Comparison of ENCODE assay signal across 9 cellular contexts in genomic region chr1:205811660-205812059, GRCh38. TPM values are rescaled to one million over a fixed set of nuclear protein-coding genes. Genes with fewer than 3 reads are reported as not detected.
DNase-seq lines count a peak whose midpoint lies in the region; ATAC-seq and TF ChIP-seq lines count a peak whose summit lies in the region.
"Had no signal": no experiment of that assay in that cellular context is flagged by ENCODE, and none has a peak within 500 bp of the region (broad histone marks: within the 10 kb centered on the region; RNA-seq: fewer than 3 reads in every experiment).

No MANE protein-coding gene starts in this region.

- TF ChIP-seq RAD21 in HCT116 (IDR thresholded peaks at IDR 0.05; ENCODE audit: low read depth) = no peak

- H3K27me3 ChIP-seq in HCT116 (ENCODE audit: insufficient read depth, low read length) = no peaks in the 10 kb centered on the region

- peaks cover 19% of the 10 kb centered on the region for H3K27me3 Mint-ChIP-seq in glutamatergic neuron (ENCODE audit: unreplicated experiment)

- peak overlapping the region; percentile 31 for H3K4me3 Mint-ChIP-seq in glutamatergic neuron (ENCODE audit: unreplicated experiment)

- H2AFZ ChIP-seq in HCT116 (ENCODE audit: low read depth, low read length, poor library complexity, severe bottlenecking) = no peak overlapping the region

- H3K9ac ChIP-seq in HCT116 (ENCODE audit: low read length) = peak overlapping the region; percentile 84; the same call in 1 of the 2 replicates

- H3K4me3 ChIP-seq in HCT116 (replicated peaks in 1 of 2; ENCODE audit: low read depth in 1 of 2, low read length in 2 of 2) (peak overlapping the region; percentile 64 to 72), WI38 (ENCODE audit: low read depth, low read length) (peak overlapping the region; percentile 88)

- H3K27ac ChIP-seq in HCT116 (ENCODE audit: low read depth, low read length) = no peak overlapping the region

- no peak for TF ChIP-seq CTCF in HCT116 (IDR thresholded peaks at IDR 0.05 in 2 of 3, conservative IDR thresholded peaks at IDR 0.05 in 1 of 3; ENCODE audit: borderline replicate concordance in 1 of 3, insufficient read depth in 1 of 3, low read depth in 2 of 3, low read length in 2 of 3)
- TF ChIP-seq CTCF in WI38 (IDR thresholded peaks at IDR 0.05; ENCODE audit: low read depth, low read length) = no peak
- TF ChIP-seq CTCF in glutamatergic neuron (IDR thresholded peaks at IDR 0.05; ENCODE audit: partially characterized antibody, unreplicated experiment) = no peak
- no peak for TF ChIP-seq CTCF in GM13977 (IDR thresholded peaks at IDR 0.05; ENCODE audit: extremely low read depth, insufficient read depth, missing control alignments)

- H3K4me1 ChIP-seq in HCT116 (ENCODE audit: control insufficient read depth in 1 of 2, insufficient read depth in 2 of 2, low read length in 2 of 2) = peaks cover 7 to 20% of the 10 kb centered on the region in 2 experiments; a peak in 3 of 4 replicates

- no peaks in the 10 kb centered on the region for H3K9me2 ChIP-seq in HCT116 (ENCODE audit: insufficient read depth)

- ATAC-seq in HCT116 = no peak
- no peak for ATAC-seq in GM21515 (IDR thresholded peaks at IDR 0.05; ENCODE audit: unreplicated experiment)
- no peak for ATAC-seq in GM21381 (IDR thresholded peaks at IDR 0.05; ENCODE audit: unreplicated experiment)
- no peak for ATAC-seq in HG02571 (IDR thresholded peaks at IDR 0.05; ENCODE audit: unreplicated experiment)

- RAD21 ChIA-PET in HCT116 (lab: Charles Lee; ENCODE audit: low non-redundant PET in 1 of 2, low total read pairs in 2 of 2, uncharacterized antibody in 2 of 2, unreplicated experiment in 2 of 2) = no interaction called here

- in situ Hi-C loops in GM13977 (cut with MboI; ENCODE audit: low pct_unique_long_range_greater_than_20kb, low sequenced_read_pairs, unreplicated experiment) = no loop called here

- H3K4me2 ChIP-seq in HCT116 (ENCODE audit: low read length) = peak overlapping the region; percentile 90

- peaks cover 4% of the 10 kb centered on the region for H3K4me1 Mint-ChIP-seq in glutamatergic neuron (ENCODE audit: low read depth, unreplicated experiment)

- H4K20me1 ChIP-seq in HCT116 (ENCODE audit: insufficient read depth) = no peaks in the 10 kb centered on the region

- TF ChIP-seq POLR2A in HCT116 (IDR thresholded peaks at IDR 0.05; ENCODE audit: borderline replicate concordance, extremely low read depth, insufficient read depth, insufficient read length) = no peak

- peaks cover 6 to 16% of the 10 kb centered on the region in 2 experiments; a peak in 2 of 4 replicates for H3K36me3 ChIP-seq in HCT116 (ENCODE audit: control insufficient read depth in 1 of 2, insufficient read depth in 2 of 2, low read length in 2 of 2)

- intact Hi-C loops in HCT116 (cut with micrococcal nuclease) = loop anchor here (5.0 kb wide), 1 partner anchor 96 kb away; no protein-coding TSS in a partner anchor

- CTCF ChIA-PET in HCT116 (lab: Charles Lee) = interaction anchor here (1.1 to 1.6 kb wide), 4 partner anchors 20 to 166 kb away, joined by 3 to 6 read pairs (median 4); no protein-coding TSS in a partner anchor

- DNase-seq in HCT116 (ENCODE audit: low read depth, low spot score) (no peak), glutamatergic neuron (no peak), retina (peak; percentile 40), GM13977 (ENCODE audit: low spot score) (no peak)

- no peaks in the 10 kb centered on the region for H3K9me3 ChIP-seq in HCT116 (ENCODE audit: control insufficient read depth in 1 of 2, insufficient read depth in 1 of 2, low read depth in 1 of 2, low read length in 2 of 2)

- peaks cover 32% of the 10 kb centered on the region; the same call in 1 of the 2 replicates for H3K79me2 ChIP-seq in HCT116 (ENCODE audit: insufficient read depth, low read length)

- H3K9me3 Mint-ChIP-seq in glutamatergic neuron (ENCODE audit: unreplicated experiment) = no peaks in the 10 kb centered on the region

- POLR2A ChIA-PET in HCT116 (lab: Charles Lee) = no interaction called here

- no TSS peak for BruUV-seq in HCT116 (replicated peaks; lab: Mats Ljungman, UMichigan)

- no peak overlapping the region for H3K27ac Mint-ChIP-seq in glutamatergic neuron (ENCODE audit: unreplicated experiment)

- no peaks in the 10 kb centered on the region for H3K36me3 Mint-ChIP-seq in glutamatergic neuron (ENCODE audit: unreplicated experiment)

TF ChIP-seq in HCT116, 20 proteins besides CTCF, POLR2A, EP300 and RAD21:
- no peak for TF ChIP-seq TCF7L2 (IDR thresholded peaks at IDR 0.05; ENCODE audit: borderline replicate concordance, extremely low read depth, insufficient read depth, insufficient read length)

RNA-seq across cellular contexts. Expression of gene SLC41A1, which starts 1.3 kb away (rescaled TPM):
- total RNA-seq in HCT116 (2021; ENCODE audit: unreplicated experiment) (35.9 TPM), glutamatergic neuron (ENCODE audit: unreplicated experiment) (6.2 TPM)
- polyA plus RNA-seq in HCT116 (2012) = 25.9 and 28.4 TPM in 2 replicates

RNA-seq across cellular contexts. Expression of gene RAB29, which starts 36.4 kb away (rescaled TPM):
- 17.7 TPM for total RNA-seq in HCT116 (2021; ENCODE audit: unreplicated experiment)
- polyA plus RNA-seq in HCT116 (2012) = 8.5 and 12.0 TPM in 2 replicates
- total RNA-seq in glutamatergic neuron (ENCODE audit: unreplicated experiment) = 1.7 TPM

RNA-seq across cellular contexts. Expression of gene PM20D1, which starts 38.3 kb away (rescaled TPM):
- total RNA-seq in HCT116 (2021; ENCODE audit: unreplicated experiment) = not detected
- polyA plus RNA-seq in HCT116 (2012) = 0.04 TPM in 1 of 2 replicates, not detected in the other
- total RNA-seq in glutamatergic neuron (ENCODE audit: unreplicated experiment) = not detected
- total RNA-seq: RPMI7951 had no signal
